In the genomic region with DNA sequence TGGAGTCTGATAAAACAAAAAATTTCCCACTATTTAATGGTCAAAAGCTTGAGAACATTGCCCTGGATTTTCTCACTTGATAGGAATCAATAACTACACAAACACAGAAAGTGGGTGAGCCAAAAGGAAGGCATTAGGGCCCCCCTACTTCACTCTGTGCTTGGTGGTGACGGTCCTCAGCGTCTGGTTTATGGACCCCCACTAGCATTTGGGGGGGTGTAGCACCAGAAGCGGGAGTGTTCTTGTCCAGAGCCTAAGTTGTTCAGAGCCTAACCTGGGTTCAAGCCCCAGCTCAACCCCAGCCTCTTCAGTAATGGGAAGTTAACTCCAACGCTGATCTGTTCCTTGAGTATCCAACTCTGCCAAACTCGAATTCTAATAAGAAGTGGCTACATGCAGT, we compare ENCODE assay signal across 14 cellular contexts. TPM values are rescaled to one million over a fixed set of nuclear protein-coding genes. Genes with fewer than 3 reads are reported as not detected.
DNase-seq lines count a peak whose midpoint lies in the region; ATAC-seq and TF ChIP-seq lines count a peak whose summit lies in the region.
"Had no signal": no experiment of that assay in that cellular context is flagged by ENCODE, and none has a peak within 500 bp of the region (broad histone marks: within the 10 kb centered on the region; RNA-seq: fewer than 3 reads in every experiment).

No MANE protein-coding gene starts in this region.

- H3K9me3 Mint-ChIP-seq in natural killer cell treated with Interleukin-12 subunit alpha and Interleukin-12 subunit beta and Interleukin-15 and Interleukin-18, amount 100 ng/mL, for 72 hours: no peaks in the 10 kb centered on the region
- H3K9me3 Mint-ChIP-seq in natural killer cell: no peaks in the 10 kb centered on the region
- H3K9me3 Mint-ChIP-seq: CD4-positive, CD25-positive, alpha-beta regulatory T cell had no signal

- intact Hi-C loops in natural killer cell (cut with micrococcal nuclease): no loop called here

- no peak overlapping the region for H3K4me3 Mint-ChIP-seq in natural killer cell treated with Interleukin-12 subunit alpha and Interleukin-12 subunit beta and Interleukin-15 and Interleukin-18, amount 100 ng/mL, for 72 hours
- H3K4me3 Mint-ChIP-seq in natural killer cell: no peak overlapping the region
- H3K4me3 Mint-ChIP-seq: CD4-positive, CD25-positive, alpha-beta regulatory T cell had no signal

- H3K27ac Mint-ChIP-seq in natural killer cell treated with Interleukin-12 subunit alpha and Interleukin-12 subunit beta and Interleukin-15 and Interleukin-18, amount 100 ng/mL, for 72 hours: no peak overlapping the region
- H3K27ac Mint-ChIP-seq in natural killer cell: no peak overlapping the region

- H3K27me3 Mint-ChIP-seq in natural killer cell treated with Interleukin-12 subunit alpha and Interleukin-12 subunit beta and Interleukin-15 and Interleukin-18, amount 100 ng/mL, for 72 hours: peaks cover 0 to 12% of the 10 kb centered on the region in 2 donors
- peaks cover 4 to 8% of the 10 kb centered on the region in 2 donors for H3K27me3 Mint-ChIP-seq in natural killer cell (ENCODE audit: low read depth in 2 of 2)
- H3K27me3 Mint-ChIP-seq: CD4-positive, CD25-positive, alpha-beta regulatory T cell had no signal

- no peaks in the 10 kb centered on the region for H3K79me2 ChIP-seq in Karpas-422 (ENCODE audit: low read length)

- H4K20me1 ChIP-seq in Karpas-422 (ENCODE audit: insufficient read depth, low read depth, low read length): peaks cover 15% of the 10 kb centered on the region; the same call in 1 of the 2 replicates

- peaks cover 23 to 26% of the 10 kb centered on the region in 2 experiments for H3K4me1 ChIP-seq in neutrophil (ENCODE audit: control insufficient read depth in 1 of 2, insufficient read depth in 1 of 2, low read depth in 1 of 2, low read length in 1 of 2)
- H3K4me1 ChIP-seq in Karpas-422 (ENCODE audit: low read length): peaks cover 5% of the 10 kb centered on the region

- no peaks in the 10 kb centered on the region for H3K9me2 ChIP-seq in Karpas-422 (replicated peaks; ENCODE audit: insufficient read depth, low read length)

- no peaks in the 10 kb centered on the region for H3K9me3 ChIP-seq in neutrophil
- no peaks in the 10 kb centered on the region for H3K9me3 ChIP-seq in Karpas-422 (ENCODE audit: low read length)

- no peak for ATAC-seq in natural killer cell treated with Interleukin-12 subunit alpha and Interleukin-12 subunit beta and Interleukin-15 and Interleukin-18, amount 100 ng/mL, for 72 hours
- ATAC-seq in natural killer cell: no peak

- no peaks in the 10 kb centered on the region for H3K36me3 ChIP-seq in neutrophil
- no peaks in the 10 kb centered on the region for H3K36me3 ChIP-seq in Karpas-422 (ENCODE audit: insufficient read depth, low read length)

- no peak overlapping the region for H2AFZ ChIP-seq in Karpas-422 (ENCODE audit: low read length)

- DNase-seq in natural killer cell treated with Interleukin-12 subunit alpha and Interleukin-12 subunit beta and Interleukin-15 and Interleukin-18, amount 100 ng/mL, for 72 hours (ENCODE audit: low spot score): peak; percentile 58
- DNase-seq in natural killer cell (no peak), epithelial cell of prostate (ENCODE audit: low read depth, low spot score) (no peak), COLO668 (lab: John Stamatoyannopoulos, UW; ENCODE audit: unreplicated experiment) (no peak), NCI-H2029 treated with DMSO at 0.1 percent for 48 hours (lab: John Stamatoyannopoulos, UW) (no peak), putamen (ENCODE audit: low spot score) (no peak), Karpas-422 (no peak)
- DNase-seq: CD4-positive, CD25-positive, alpha-beta regulatory T cell; DMS79; NCI-H1930; NCI-H2171 treated with DMSO at 0.1 percent for 48 hours; NCI-H510A; NCI-H82 had no signal

- H3K27ac ChIP-seq in epithelial cell of prostate: peak overlapping the region; percentile 97
- peak overlapping the region; percentile 14 for H3K27ac ChIP-seq in neutrophil
- H3K27ac ChIP-seq in Karpas-422 (ENCODE audit: low read length): no peak overlapping the region

- H3K4me2 ChIP-seq in Karpas-422 (ENCODE audit: low read depth, low read length, poor library complexity, severe bottlenecking): no peak overlapping the region

- H3K4me3 ChIP-seq in neutrophil (ENCODE audit: low read depth in 1 of 2, low read length in 1 of 2) (no peak overlapping the region), Karpas-422 (ENCODE audit: low read length) (no peak overlapping the region)

- H3K27me3 ChIP-seq in neutrophil (no peaks in the 10 kb centered on the region), Karpas-422 (ENCODE audit: low read length) (no peaks in the 10 kb centered on the region)

- TF ChIP-seq CTCF in natural killer cell (IDR thresholded peaks at IDR 0.05) (no peak), neutrophil (IDR thresholded peaks at IDR 0.05) (no peak)

- no peak overlapping the region for H3K9ac ChIP-seq in Karpas-422 (ENCODE audit: low read length)

- H3K36me3 Mint-ChIP-seq in natural killer cell treated with Interleukin-12 subunit alpha and Interleukin-12 subunit beta and Interleukin-15 and Interleukin-18, amount 100 ng/mL, for 72 hours: no peaks in the 10 kb centered on the region
- H3K36me3 Mint-ChIP-seq in natural killer cell: no peaks in the 10 kb centered on the region

- peaks cover 10 to 13% of the 10 kb centered on the region in 2 donors for H3K4me1 Mint-ChIP-seq in natural killer cell treated with Interleukin-12 subunit alpha and Interleukin-12 subunit beta and Interleukin-15 and Interleukin-18, amount 100 ng/mL, for 72 hours (ENCODE audit: low read depth in 2 of 2)
- H3K4me1 Mint-ChIP-seq in natural killer cell: peaks cover 0 to 12% of the 10 kb centered on the region in 2 donors

RNA-seq across cellular contexts. Expression of a gene that starts 33.1 kb away (rescaled TPM):
- 1 to 10 TPM; 2.3 to 5.4 TPM for total RNA-seq in natural killer cell treated with Interleukin-12 subunit alpha and Interleukin-12 subunit beta and Interleukin-15 and Interleukin-18, amount 100 ng/mL, for 72 hours
- 1 to 10 TPM in 2 of 3 donors, under 1 TPM in 1; 0.87 to 1.7 (median 1.1) TPM for total RNA-seq in natural killer cell
- 3.5 and 9.2 TPM in 2 replicates for total RNA-seq in Karpas-422 (2014; rRNA removed; shearing (Covaris generic); ENCODE audit: low replicate concordance)

RNA-seq across cellular contexts. Expression of a gene that starts 35.1 kb away (rescaled TPM):
- total RNA-seq in natural killer cell treated with Interleukin-12 subunit alpha and Interleukin-12 subunit beta and Interleukin-15 and Interleukin-18, amount 100 ng/mL, for 72 hours: 10 to 100 TPM; 22.0 to 28.1 TPM
- total RNA-seq in natural killer cell: 10 to 100 TPM; 16.6 to 31.9 (median 29.4) TPM
- total RNA-seq in Karpas-422 (2014; rRNA removed; shearing (Covaris generic); ENCODE audit: low replicate concordance): 22.7 and 40.8 TPM in 2 replicates
